Comparison of ENCODE assay signal across 18 cellular contexts in the genomic region with DNA sequence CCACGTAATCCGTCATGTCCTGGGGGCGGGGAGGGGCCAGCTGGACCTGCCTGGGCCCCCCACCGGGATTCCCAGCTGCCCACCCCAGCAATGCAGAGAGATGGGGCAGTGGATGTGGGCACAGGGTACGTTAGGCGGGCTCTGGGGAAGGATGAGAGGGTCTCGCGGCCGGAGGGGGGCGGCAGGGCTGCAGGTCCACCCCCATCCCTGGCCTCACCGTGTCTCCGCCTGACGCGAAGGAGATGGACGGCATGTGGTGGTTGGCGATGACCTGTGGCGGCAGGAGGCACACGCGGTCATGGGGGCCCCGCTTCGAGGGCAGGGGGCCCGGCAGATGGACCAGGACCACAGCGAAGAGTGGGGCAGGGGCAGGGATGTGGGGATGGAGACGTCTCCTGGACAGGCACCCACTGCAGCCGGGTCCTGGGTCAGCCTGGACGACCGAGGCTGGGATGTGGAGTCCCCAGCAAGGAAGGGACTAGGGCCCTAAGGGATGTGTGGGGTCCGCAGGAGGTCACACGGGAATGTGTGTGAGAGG. TPM values are rescaled to one million over a fixed set of nuclear protein-coding genes. Genes with fewer than 3 reads are reported as not detected.
DNase-seq lines count a peak whose midpoint lies in the region; ATAC-seq and TF ChIP-seq lines count a peak whose summit lies in the region.
"Had no signal": no experiment of that assay in that cellular context is flagged by ENCODE, and none has a peak within 500 bp of the region (broad histone marks: within the 10 kb centered on the region; RNA-seq: fewer than 3 reads in every experiment).

No MANE protein-coding gene starts in this region.

- H3K36me3 ChIP-seq in left ventricle myocardium inferior, result peaks cover 21% of the 10 kb centered on the region
- H3K36me3 ChIP-seq in body of pancreas (replicated peaks in 1 of 2; ENCODE audit: insufficient read depth in 1 of 2, low read depth in 2 of 2), result peaks cover 6 to 7% of the 10 kb centered on the region in 2 donors
- H3K36me3 ChIP-seq: BLaER1, HAP-1 had no signal

- no peaks in the 10 kb centered on the region for H3K9me3 ChIP-seq in left ventricle myocardium inferior (replicated peaks)
- H3K9me3 ChIP-seq in body of pancreas, result no peaks in the 10 kb centered on the region
- H3K9me3 ChIP-seq: BLaER1, HAP-1 had no signal

- POLR2A ChIA-PET in activated CD4-positive, alpha-beta T cell treated with anti-CD3 and anti-CD28 coated beads, Interleukin-2, amount 10 ng/mL, durations not matched to agents 7 days and 5 days (lab: Charles Lee), result no interaction called here

- H3K4me3 Mint-ChIP-seq in activated CD4-positive, alpha-beta T cell treated with anti-CD3 and anti-CD28 coated beads, Interleukin-2, amount 10 ng/mL, durations not matched to agents 7 days and 5 days, result no peak overlapping the region
- H3K4me3 Mint-ChIP-seq: CD14-positive monocyte; CD4-positive, alpha-beta memory T cell had no signal

- no peak overlapping the region for H3K4me3 ChIP-seq in left ventricle myocardium inferior
- no peak overlapping the region for H3K4me3 ChIP-seq in body of pancreas
- H3K4me3 ChIP-seq: BLaER1, HAP-1 had no signal

- no peak overlapping the region for H3K27ac Mint-ChIP-seq in activated CD4-positive, alpha-beta T cell treated with anti-CD3 and anti-CD28 coated beads, Interleukin-2, amount 10 ng/mL, durations not matched to agents 7 days and 5 days
- H3K27ac Mint-ChIP-seq: CD14-positive monocyte; CD4-positive, alpha-beta memory T cell had no signal

- H3K27me3 Mint-ChIP-seq in activated CD4-positive, alpha-beta T cell treated with anti-CD3 and anti-CD28 coated beads, Interleukin-2, amount 10 ng/mL, durations not matched to agents 7 days and 5 days, result no peaks in the 10 kb centered on the region

- WGBS in body of pancreas, 2 donors, result 88 to 92% methylated on average over 17 to 26 of the region's 29 CpGs

- H3K4me1 ChIP-seq in left ventricle myocardium inferior, result peaks cover 11% of the 10 kb centered on the region
- H3K4me1 ChIP-seq in body of pancreas, result no peaks in the 10 kb centered on the region
- H3K4me1 ChIP-seq: HAP-1 had no signal

- H3K36me3 Mint-ChIP-seq in activated CD4-positive, alpha-beta T cell treated with anti-CD3 and anti-CD28 coated beads, Interleukin-2, amount 10 ng/mL, durations not matched to agents 7 days and 5 days (ENCODE audit: low read depth), result no peaks in the 10 kb centered on the region
- H3K36me3 Mint-ChIP-seq: CD14-positive monocyte; CD4-positive, alpha-beta memory T cell had no signal

- H3K9me3 Mint-ChIP-seq in activated CD4-positive, alpha-beta T cell treated with anti-CD3 and anti-CD28 coated beads, Interleukin-2, amount 10 ng/mL, durations not matched to agents 7 days and 5 days, result peaks cover under 1% of the 10 kb centered on the region
- H3K9me3 Mint-ChIP-seq: CD4-positive, alpha-beta memory T cell had no signal

- no peak for TF ChIP-seq POLR2A in body of pancreas (IDR thresholded peaks at IDR 0.05)

- no peaks in the 10 kb centered on the region for H3K27me3 ChIP-seq in left ventricle myocardium inferior (ENCODE audit: low read depth)
- no peaks in the 10 kb centered on the region for H3K27me3 ChIP-seq in body of pancreas
- H3K27me3 ChIP-seq: BLaER1 had no signal

- CTCF ChIA-PET in activated CD4-positive, alpha-beta T cell treated with anti-CD3 and anti-CD28 coated beads, Interleukin-2, amount 10 ng/mL, durations not matched to agents 7 days and 5 days (lab: Charles Lee), result no interaction called here

- ATAC-seq in left cardiac atrium (no peak), body of pancreas (peak; percentile 25)

- intact Hi-C loops in left cardiac atrium (cut with DNase I), result no loop called here
- intact Hi-C loops in left ventricle myocardium inferior (cut with micrococcal nuclease), result no loop called here
- intact Hi-C loops in body of pancreas (cut with DNase I), result no loop called here

- H3K27ac ChIP-seq in left ventricle myocardium inferior (replicated peaks) (no peak overlapping the region), body of pancreas (no peak overlapping the region), temporal lobe (ENCODE audit: low read depth, low read length) (peak overlapping the region; percentile 45)
- H3K27ac ChIP-seq: 22Rv1, BLaER1 had no signal

- no peaks in the 10 kb centered on the region for H3K4me1 Mint-ChIP-seq in activated CD4-positive, alpha-beta T cell treated with anti-CD3 and anti-CD28 coated beads, Interleukin-2, amount 10 ng/mL, durations not matched to agents 7 days and 5 days
- H3K4me1 Mint-ChIP-seq: CD4-positive, alpha-beta memory T cell had no signal

- no peak for TF ChIP-seq CTCF in left ventricle myocardium inferior (IDR thresholded peaks at IDR 0.05; ENCODE audit: borderline replicate concordance)
- TF ChIP-seq CTCF in body of pancreas (IDR thresholded peaks at IDR 0.05), result no peak

- DNase-seq in left cardiac atrium (peak; percentile 21), left ventricle myocardium inferior (no peak), body of pancreas (no peak), left kidney (ENCODE audit: low read depth, low spot score) (peak; percentile 26), activated gamma-delta T cell (lab: John Stamatoyannopoulos, UW) (no peak), H4 (ENCODE audit: low spot score) (no peak)
- no peak for DNase-seq in activated CD4-positive, alpha-beta T cell treated with anti-CD3 and anti-CD28 coated beads, Interleukin-2, amount 10 ng/mL, durations not matched to agents 7 days and 5 days
- DNase-seq: CD4-positive, alpha-beta memory T cell; DMS153; DMS79 treated with DMSO at 0.1 percent for 48 hours; GF-D8; GOT3 had no signal

RNA-seq across cellular contexts. Expression of a gene that starts 24.4 kb away (rescaled TPM):
- total RNA-seq in left cardiac atrium (10 to 100 TPM; 10.7 to 19.4 TPM), left ventricle myocardium inferior (11.3 TPM), body of pancreas (100 to 1,000 TPM; 119 to 137 TPM), temporal lobe (8.9 TPM)
- total RNA-seq in activated CD4-positive, alpha-beta T cell treated with anti-CD3 and anti-CD28 coated beads, Interleukin-2, amount 10 ng/mL, durations not matched to agents 7 days and 5 days, result not detected
- 1.4 and 2.0 TPM in 2 replicates for total RNA-seq in H4 (2014; rRNA removed; shearing (Covaris generic))
- total RNA-seq: HT-29 had no signal

RNA-seq across cellular contexts. Expression of a gene that starts 27.5 kb away (rescaled TPM):
- total RNA-seq in left cardiac atrium (under 1 TPM; 0.76 to 0.88 TPM), left ventricle myocardium inferior (0.63 TPM), body of pancreas (1 to 10 TPM in 1 of 2 donors, under 1 TPM in 1; 0.33 to 1.8 TPM), temporal lobe (16.0 TPM)
- not detected for total RNA-seq in activated CD4-positive, alpha-beta T cell treated with anti-CD3 and anti-CD28 coated beads, Interleukin-2, amount 10 ng/mL, durations not matched to agents 7 days and 5 days
- total RNA-seq in H4 (2014; rRNA removed; shearing (Covaris generic)), result 0.78 and 0.93 TPM in 2 replicates
- total RNA-seq: CD4-positive, alpha-beta memory T cell had no signal

RNA-seq across cellular contexts. Expression of a gene that starts 59.8 kb away (rescaled TPM):
- total RNA-seq in left cardiac atrium (under 1 TPM; 0.24 to 0.41 TPM), left ventricle myocardium inferior (0.22 TPM), body of pancreas (1 to 10 TPM in 1 of 2 donors, not detected in 1; 3.6 TPM), temporal lobe (0.74 TPM)
- total RNA-seq in activated CD4-positive, alpha-beta T cell treated with anti-CD3 and anti-CD28 coated beads, Interleukin-2, amount 10 ng/mL, durations not matched to agents 7 days and 5 days, result under 1 TPM in 1 of 2 experiments, not detected in 1; 0.15 TPM
- total RNA-seq in H4 (2014; rRNA removed; shearing (Covaris generic)), result not detected in 2 replicates

Comparison
In these comparisons a context has a peak if more than half of its experiments do, and no peak if none do; other contexts are left out.
1. DNase-seq: peak in left cardiac atrium (single experiment) and left kidney (single experiment); none in left ventricle myocardium inferior (single experiment), body of pancreas (0 of 4), activated CD4-positive, alpha-beta T cell treated with anti-CD3 and anti-CD28 coated beads, Interleukin-2, amount 10 ng/mL, durations not matched to agents 7 days and 5 days (single experiment), activated gamma-delta T cell (single experiment) and H4 (single experiment).